3 cellular contexts compared by ENCODE assay signal in the genomic region with DNA sequence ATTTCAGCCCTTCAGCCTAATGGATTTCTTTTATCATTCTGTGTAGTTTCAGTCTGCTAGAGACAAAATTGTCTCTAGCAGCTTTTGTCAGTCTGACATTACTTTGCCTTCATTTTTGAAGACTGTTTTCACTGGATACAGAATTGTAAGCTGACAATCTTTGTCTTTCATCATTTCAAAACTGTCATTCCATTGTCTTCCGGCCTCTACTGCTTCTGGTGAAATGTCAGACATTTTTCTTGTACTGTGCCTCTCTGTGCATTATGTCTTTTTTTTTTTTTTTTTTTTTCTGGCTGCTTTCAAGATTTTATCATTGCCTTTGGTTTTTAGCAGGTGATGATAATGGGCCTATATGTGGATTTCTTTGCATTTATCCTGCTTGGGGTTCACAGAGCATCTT.
A peak's percentile ranks its signal among the peaks of the same experiment; 100 is the strongest.
TF ChIP-seq lines count a peak whose summit lies in the region.

No MANE protein-coding gene starts in this region.

TF ChIP-seq in HepG2, 621 proteins besides CTCF, POLR2A, EP300 and RAD21:
- TF ChIP-seq, protein P1, sequence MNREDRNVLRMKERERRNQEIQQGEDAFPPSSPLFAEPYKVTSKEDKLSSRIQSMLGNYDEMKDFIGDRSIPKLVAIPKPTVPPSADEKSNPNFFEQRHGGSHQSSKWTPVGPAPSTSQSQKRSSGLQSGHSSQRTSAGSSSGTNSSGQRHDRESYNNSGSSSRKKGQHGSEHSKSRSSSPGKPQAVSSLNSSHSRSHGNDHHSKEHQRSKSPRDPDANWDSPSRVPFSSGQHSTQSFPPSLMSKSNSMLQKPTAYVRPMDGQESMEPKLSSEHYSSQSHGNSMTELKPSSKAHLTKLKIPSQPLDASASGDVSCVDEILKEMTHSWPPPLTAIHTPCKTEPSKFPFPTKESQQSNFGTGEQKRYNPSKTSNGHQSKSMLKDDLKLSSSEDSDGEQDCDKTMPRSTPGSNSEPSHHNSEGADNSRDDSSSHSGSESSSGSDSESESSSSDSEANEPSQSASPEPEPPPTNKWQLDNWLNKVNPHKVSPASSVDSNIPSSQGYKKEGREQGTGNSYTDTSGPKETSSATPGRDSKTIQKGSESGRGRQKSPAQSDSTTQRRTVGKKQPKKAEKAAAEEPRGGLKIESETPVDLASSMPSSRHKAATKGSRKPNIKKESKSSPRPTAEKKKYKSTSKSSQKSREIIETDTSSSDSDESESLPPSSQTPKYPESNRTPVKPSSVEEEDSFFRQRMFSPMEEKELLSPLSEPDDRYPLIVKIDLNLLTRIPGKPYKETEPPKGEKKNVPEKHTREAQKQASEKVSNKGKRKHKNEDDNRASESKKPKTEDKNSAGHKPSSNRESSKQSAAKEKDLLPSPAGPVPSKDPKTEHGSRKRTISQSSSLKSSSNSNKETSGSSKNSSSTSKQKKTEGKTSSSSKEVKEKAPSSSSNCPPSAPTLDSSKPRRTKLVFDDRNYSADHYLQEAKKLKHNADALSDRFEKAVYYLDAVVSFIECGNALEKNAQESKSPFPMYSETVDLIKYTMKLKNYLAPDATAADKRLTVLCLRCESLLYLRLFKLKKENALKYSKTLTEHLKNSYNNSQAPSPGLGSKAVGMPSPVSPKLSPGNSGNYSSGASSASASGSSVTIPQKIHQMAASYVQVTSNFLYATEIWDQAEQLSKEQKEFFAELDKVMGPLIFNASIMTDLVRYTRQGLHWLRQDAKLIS (CRISPR knock-in tag; IDR thresholded peaks at IDR 0.05), result no peak
- TF ChIP-seq KLF9 (CRISPR knock-in tag; IDR thresholded peaks at IDR 0.05; ENCODE audit: low read depth) (no peak), ZNF317 (CRISPR knock-in tag; IDR thresholded peaks at IDR 0.05) (peak; percentile 94)
TF ChIP-seq in HepG2: peak in this region for 1.

TF ChIP-seq in WTC11, 78 proteins besides CTCF, POLR2A, EP300 and RAD21:
- TF ChIP-seq ELF4 (CRISPR knock-in tag; IDR thresholded peaks at IDR 0.05; ENCODE audit: low read depth) (no peak), ZNF317 (CRISPR knock-in tag; IDR thresholded peaks at IDR 0.05; ENCODE audit: borderline replicate concordance, low read depth) (peak; percentile 70; the same call in 1 of the 2 replicates)

TF ChIP-seq in endothelial cell of umbilical vein, 7 proteins besides CTCF, POLR2A, EP300 and RAD21:
- TF ChIP-seq POLR2AphosphoS5 (IDR thresholded peaks at IDR 0.05; ENCODE audit: insufficient read depth, low read depth, low read length) (no peak), FOS (IDR thresholded peaks at IDR 0.05; ENCODE audit: borderline replicate concordance, insufficient read depth, low read length) (no peak), MYC (IDR thresholded peaks at IDR 0.05; ENCODE audit: low read depth, low read length) (no peak), GATA2 (IDR thresholded peaks at IDR 0.05; ENCODE audit: insufficient read depth, insufficient read length, low read depth, low read length) (no peak), EZH2 (IDR thresholded peaks at IDR 0.05; ENCODE audit: borderline replicate concordance, low read depth, low read length, severe bottlenecking) (no peak), JUN (IDR thresholded peaks at IDR 0.05; ENCODE audit: borderline replicate concordance, insufficient read depth, insufficient read length, low read depth) (no peak)
- TF ChIP-seq, protein P2, sequence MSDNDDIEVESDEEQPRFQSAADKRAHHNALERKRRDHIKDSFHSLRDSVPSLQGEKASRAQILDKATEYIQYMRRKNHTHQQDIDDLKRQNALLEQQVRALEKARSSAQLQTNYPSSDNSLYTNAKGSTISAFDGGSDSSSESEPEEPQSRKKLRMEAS (IDR thresholded peaks at IDR 0.05; ENCODE audit: insufficient read depth, insufficient read length), result no peak
